In genomic region chr3:177333535-177334495, GRCh38 we compare ENCODE assay signal across 10 cellular contexts.
DNase-seq lines count a peak whose midpoint lies in the region; ATAC-seq and TF ChIP-seq lines count a peak whose summit lies in the region.
"Had no signal": no experiment of that assay in that cellular context is flagged by ENCODE, and none has a peak within 500 bp of the region (broad histone marks: within the 10 kb centered on the region; RNA-seq: fewer than 3 reads in every experiment).

No MANE protein-coding gene starts in this region.

- TF ChIP-seq CTCF in lower lobe of right lung (IDR thresholded peaks at IDR 0.05) = no peak

- CTCF ChIA-PET in CD8-positive, alpha-beta memory T cell (lab: Charles Lee) = interaction anchor here (1.0 kb wide), 1 partner anchor 26 kb away, joined by 3 read pairs; no protein-coding TSS in a partner anchor

- H3K4me3 Mint-ChIP-seq in CD8-positive, alpha-beta memory T cell = no peak overlapping the region
- H3K4me3 Mint-ChIP-seq: stimulated activated effector memory CD8-positive, alpha-beta T cell treated with anti-CD3 and anti-CD28 coated beads, Interleukin-12 subunit alpha, Interleukin-12 subunit beta, amount 100 ng/mL, for 72 hours had no signal

- H3K27me3 ChIP-seq in adipocyte (replicated peaks; ENCODE audit: control insufficient read depth, insufficient read depth, low read length) (no peaks in the 10 kb centered on the region), lower lobe of right lung (ENCODE audit: low read depth) (no peaks in the 10 kb centered on the region)
- H3K27me3 ChIP-seq in CD8-positive, alpha-beta memory T cell (ENCODE audit: insufficient read depth, low read length, poor library complexity, severe bottlenecking) = no peaks in the 10 kb centered on the region

- H3K4me1 Mint-ChIP-seq in CD8-positive, alpha-beta memory T cell = peaks cover 16 to 26% (median 25%) of the 10 kb centered on the region in 3 donors

- H3K36me3 Mint-ChIP-seq in CD8-positive, alpha-beta memory T cell = no peaks in the 10 kb centered on the region

- POLR2A ChIA-PET in CD8-positive, alpha-beta memory T cell (lab: Charles Lee) = interaction anchor here (1.2 kb wide), 1 partner anchor 26 kb away, joined by 3 read pairs; no protein-coding TSS in a partner anchor

- peak overlapping the region in 1 of 8 donors; percentile 12 for H3K27ac Mint-ChIP-seq in CD8-positive, alpha-beta memory T cell
- H3K27ac Mint-ChIP-seq: stimulated activated effector memory CD8-positive, alpha-beta T cell treated with anti-CD3 and anti-CD28 coated beads, Interleukin-12 subunit alpha, Interleukin-12 subunit beta, amount 100 ng/mL, for 72 hours had no signal

- H3K27ac ChIP-seq in lower lobe of right lung = no peak overlapping the region
- H3K27ac ChIP-seq in CD8-positive, alpha-beta memory T cell (ENCODE audit: low read depth, low read length) = no peak overlapping the region

- H3K9ac ChIP-seq in adipocyte (ENCODE audit: low read length) = peak overlapping the region; percentile 59

- DNase-seq in Right ventricle myocardium inferior (ENCODE audit: missing footprints) (no peak), cardiac septum (ENCODE audit: low spot score) (no peak), adipocyte (ENCODE audit: low read depth) (no peak), lower lobe of right lung (peak; percentile 58), nucleus accumbens (lab: John Stamatoyannopoulos, UW) (no peak)
- DNase-seq in CD8-positive, alpha-beta memory T cell = no peak
- DNase-seq: NCI-H2227 treated with DMSO at 0.1 percent for 48 hours had no signal

- H3K4me3 ChIP-seq in adipocyte (ENCODE audit: low read length) = peak overlapping the region; percentile 48
- H3K4me3 ChIP-seq in lower lobe of right lung = no peak overlapping the region
- no peak overlapping the region for H3K4me3 ChIP-seq in CD8-positive, alpha-beta memory T cell (ENCODE audit: low read length)

- intact Hi-C loops in Right ventricle myocardium inferior (cut with DNase I) = loop anchor here (5.0 kb wide), 1 partner anchor 42 kb away; no protein-coding TSS in a partner anchor
- intact Hi-C loops in cardiac septum (cut with DNase I) = no loop called here
- intact Hi-C loops in lower lobe of right lung (cut with DNase I) = no loop called here

- H3K9me3 ChIP-seq in adipocyte (ENCODE audit: control insufficient read depth, low read length) (no peaks in the 10 kb centered on the region), lower lobe of right lung (no peaks in the 10 kb centered on the region)
- H3K9me3 ChIP-seq in CD8-positive, alpha-beta memory T cell (ENCODE audit: low read length) = no peaks in the 10 kb centered on the region

- H3K27me3 Mint-ChIP-seq in CD8-positive, alpha-beta memory T cell = no peaks in the 10 kb centered on the region

- ATAC-seq in Right ventricle myocardium inferior = peak; percentile 63
- peak; percentile 68 to 85 for ATAC-seq in lower lobe of right lung
- ATAC-seq in GM19463 (IDR thresholded peaks at IDR 0.05; ENCODE audit: unreplicated experiment) = no peak
- ATAC-seq in HG03196 (IDR thresholded peaks at IDR 0.05; ENCODE audit: unreplicated experiment) = no peak
- ATAC-seq: stimulated activated effector memory CD8-positive, alpha-beta T cell treated with anti-CD3 and anti-CD28 coated beads, Interleukin-12 subunit alpha, Interleukin-12 subunit beta, amount 100 ng/mL, for 72 hours had no signal

- H3K4me1 ChIP-seq in adipocyte (ENCODE audit: control insufficient read depth, insufficient read depth, low read length) (peaks cover 82% of the 10 kb centered on the region), lower lobe of right lung (peaks cover 43% of the 10 kb centered on the region)
- H3K4me1 ChIP-seq in CD8-positive, alpha-beta memory T cell (ENCODE audit: insufficient read depth, low read length) = peaks cover 13% of the 10 kb centered on the region

- no peaks in the 10 kb centered on the region for H3K9me3 Mint-ChIP-seq in CD8-positive, alpha-beta memory T cell
- H3K9me3 Mint-ChIP-seq: stimulated activated effector memory CD8-positive, alpha-beta T cell treated with anti-CD3 and anti-CD28 coated beads, Interleukin-12 subunit alpha, Interleukin-12 subunit beta, amount 100 ng/mL, for 72 hours had no signal

- H3K36me3 ChIP-seq in adipocyte (ENCODE audit: control insufficient read depth, insufficient read depth, low read length, severe bottlenecking) = no peaks in the 10 kb centered on the region
- no peaks in the 10 kb centered on the region for H3K36me3 ChIP-seq in lower lobe of right lung
- H3K36me3 ChIP-seq in CD8-positive, alpha-beta memory T cell (ENCODE audit: insufficient read depth, low read length) = no peaks in the 10 kb centered on the region

Comparison
In these comparisons a context has a peak if more than half of its experiments do, and no peak if none do; other contexts are left out.
1. ATAC-seq: peak in Right ventricle myocardium inferior (single experiment) and lower lobe of right lung (2 of 2); none in GM19463 (single experiment) and HG03196 (single experiment).